1 cellular context compared by ENCODE assay signal in genomic region chr22:22901578-22902218, GRCh38.
A peak's percentile ranks its signal among the peaks of the same experiment; 100 is the strongest.
TF ChIP-seq lines count a peak whose summit lies in the region.

No MANE protein-coding gene starts in this region.

TF ChIP-seq in GM12878, 131 proteins besides CTCF, POLR2A, EP300 and RAD21 (continued from another document):
- TF ChIP-seq CEBPZ (IDR thresholded peaks at IDR 0.05; ENCODE audit: low read depth, low read length) (0 out of 2 replicates have a peak, but pooled peaks have one; percentile 27), ZBTB40 (IDR thresholded peaks at IDR 0.05; ENCODE audit: borderline replicate concordance) (no peak), RCOR1 (conservative IDR thresholded peaks at IDR 0.05; ENCODE audit: low read depth, low read length) (no peak), NBN (IDR thresholded peaks at IDR 0.05) (no peak; the same call in 1 of the 2 replicates), MEF2A (IDR thresholded peaks at IDR 0.05; ENCODE audit: insufficient read depth, low read depth, low read length) (no peak), CHD4 (IDR thresholded peaks at IDR 0.05) (no peak), SRF (IDR thresholded peaks at IDR 0.05; ENCODE audit: low read depth in 2 of 2, low read length in 2 of 2) (no peak), POLR2AphosphoS5 (IDR thresholded peaks at IDR 0.05; ENCODE audit: low read length) (peak; percentile 92), NR2F1 (conservative IDR thresholded peaks at IDR 0.05) (no peak)
- TF ChIP-seq, protein P1, sequence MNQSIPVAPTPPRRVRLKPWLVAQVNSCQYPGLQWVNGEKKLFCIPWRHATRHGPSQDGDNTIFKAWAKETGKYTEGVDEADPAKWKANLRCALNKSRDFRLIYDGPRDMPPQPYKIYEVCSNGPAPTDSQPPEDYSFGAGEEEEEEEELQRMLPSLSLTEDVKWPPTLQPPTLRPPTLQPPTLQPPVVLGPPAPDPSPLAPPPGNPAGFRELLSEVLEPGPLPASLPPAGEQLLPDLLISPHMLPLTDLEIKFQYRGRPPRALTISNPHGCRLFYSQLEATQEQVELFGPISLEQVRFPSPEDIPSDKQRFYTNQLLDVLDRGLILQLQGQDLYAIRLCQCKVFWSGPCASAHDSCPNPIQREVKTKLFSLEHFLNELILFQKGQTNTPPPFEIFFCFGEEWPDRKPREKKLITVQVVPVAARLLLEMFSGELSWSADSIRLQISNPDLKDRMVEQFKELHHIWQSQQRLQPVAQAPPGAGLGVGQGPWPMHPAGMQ (IDR thresholded peaks at IDR 0.05; ENCODE audit: borderline replicate concordance), result no peak
TF ChIP-seq in GM12878: peak in this region for 36.
